ENCODE assay signal across 13 cellular contexts in the genomic region with DNA sequence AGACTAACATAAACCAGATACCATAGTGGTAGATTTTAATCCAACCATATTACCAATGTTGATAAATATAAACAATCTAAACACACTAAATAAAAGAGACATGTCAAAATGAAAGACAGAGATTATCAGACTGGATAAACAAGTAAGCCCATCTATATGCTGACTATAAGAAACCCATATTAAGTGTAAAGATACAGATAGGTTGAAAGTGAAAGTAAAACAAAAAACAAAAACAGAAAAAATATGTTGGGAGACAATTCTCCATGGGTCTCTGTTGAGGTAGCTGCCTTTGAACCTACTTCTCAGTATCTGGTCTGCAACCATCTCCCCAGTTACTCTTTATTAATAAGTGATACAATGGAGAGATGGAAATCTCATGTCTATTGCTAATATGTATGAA. TPM values are rescaled to one million over a fixed set of nuclear protein-coding genes. Genes with fewer than 3 reads are reported as not detected.
DNase-seq lines count a peak whose midpoint lies in the region; ATAC-seq and FAIRE-seq lines count a peak whose summit lies in the region.
"Had no signal": no experiment of that assay in that cellular context is flagged by ENCODE, and none has a peak within 500 bp of the region (broad histone marks: within the 10 kb centered on the region; RNA-seq: fewer than 3 reads in every experiment).

No MANE protein-coding gene starts in this region.

- H3K4me3 Mint-ChIP-seq in activated T-helper 17 cell treated with anti-CD3 and anti-CD28 coated beads, Interleukin-2, amount 50 U/mL, for 72 hours: peak overlapping the region; percentile 55

- no peaks in the 10 kb centered on the region for H3K27me3 ChIP-seq in ACC112 (ENCODE audit: insufficient read depth, low read length)

- no peak for DNase-seq in GM19239 (ENCODE audit: insufficient read length, low spot score)
- DNase-seq in left lobe of liver (ENCODE audit: low spot score): no peak
- DNase-seq in dedifferentiated amniotic fluid mesenchymal stem cell (ENCODE audit: extremely low spot score): no peak
- DNase-seq: activated CD4-positive, CD25-positive, alpha-beta regulatory T cell; NCI-H2081; stimulated activated naive B cell treated with anti-CD40 and anti-IgM and Interleukin-4, amounts not matched to agents 10 μg/mL and 1 μg/mL and 100 μg/mL, for 72 hours had no signal

- H3K9me3 Mint-ChIP-seq in activated T-helper 17 cell treated with anti-CD3 and anti-CD28 coated beads, Interleukin-2, amount 50 U/mL, for 72 hours: no peaks in the 10 kb centered on the region

- H3K4me3 ChIP-seq in ACC112 (ENCODE audit: low read depth, low read length): peak overlapping the region; percentile 65

- peak; percentile 66 for FAIRE-seq in GM19239 (lab: Jason Lieb, UNC)
- FAIRE-seq: RCC 7860 had no signal

- H3K79me2 ChIP-seq in ACC112 (ENCODE audit: control insufficient read depth, insufficient read depth, low read length, unreplicated experiment): peaks cover 80% of the 10 kb centered on the region

- no peak overlapping the region for H2AFZ ChIP-seq in ACC112 (ENCODE audit: low read length, unreplicated experiment)

- no peak overlapping the region for H3K27ac Mint-ChIP-seq in activated T-helper 17 cell treated with anti-CD3 and anti-CD28 coated beads, Interleukin-2, amount 50 U/mL, for 72 hours

- peaks cover 29% of the 10 kb centered on the region for H3K4me1 ChIP-seq in ACC112 (ENCODE audit: control insufficient read depth, insufficient read depth, low read length, unreplicated experiment)

- peaks cover 33% of the 10 kb centered on the region for H3K36me3 Mint-ChIP-seq in activated T-helper 17 cell treated with anti-CD3 and anti-CD28 coated beads, Interleukin-2, amount 50 U/mL, for 72 hours (ENCODE audit: low read depth)

- no peak for ATAC-seq in activated T-helper 17 cell treated with anti-CD3 and anti-CD28 coated beads, Interleukin-2, amount 50 U/mL, for 72 hours (replicated peaks)
- ATAC-seq in left lobe of liver: peak; percentile 41
- no peak for ATAC-seq in HG02763 (IDR thresholded peaks at IDR 0.05; ENCODE audit: unreplicated experiment)
- ATAC-seq in GM18861 (IDR thresholded peaks at IDR 0.05; ENCODE audit: unreplicated experiment): no peak
- ATAC-seq in GM19035 (IDR thresholded peaks at IDR 0.05; ENCODE audit: unreplicated experiment): no peak
- ATAC-seq: stimulated activated naive B cell treated with anti-CD40 and anti-IgM and Interleukin-4, amounts not matched to agents 10 μg/mL and 1 μg/mL and 100 μg/mL, for 72 hours had no signal

- no peaks in the 10 kb centered on the region for H3K27me3 Mint-ChIP-seq in activated T-helper 17 cell treated with anti-CD3 and anti-CD28 coated beads, Interleukin-2, amount 50 U/mL, for 72 hours
- H3K27me3 Mint-ChIP-seq: stimulated activated naive B cell treated with anti-CD40 and anti-IgM and Interleukin-4, amounts not matched to agents 10 μg/mL and 1 μg/mL and 100 μg/mL, for 72 hours had no signal

- H3K4me1 Mint-ChIP-seq in activated T-helper 17 cell treated with anti-CD3 and anti-CD28 coated beads, Interleukin-2, amount 50 U/mL, for 72 hours: peaks cover 28% of the 10 kb centered on the region

- peaks cover 27% of the 10 kb centered on the region for H3K36me3 ChIP-seq in ACC112 (ENCODE audit: insufficient read depth, low read length)

- peak overlapping the region; percentile 9; the same call in 1 of the 2 replicates for H3K27ac ChIP-seq in ACC112 (ENCODE audit: low read depth, low read length)
- H3K27ac ChIP-seq: epithelial cell of prostate had no signal

RNA-seq across cellular contexts. Expression of gene REV3L, which starts 21.2 kb away (rescaled TPM):
- total RNA-seq in activated T-helper 17 cell treated with anti-CD3 and anti-CD28 coated beads, Interleukin-2, amount 50 U/mL, for 72 hours: 10 to 100 TPM; 20.7 to 23.7 TPM
- 11.7 TPM for total RNA-seq in left lobe of liver
